8 cellular contexts compared by ENCODE assay signal in genomic region chr11:78575478-78575877, GRCh38. TPM values are rescaled to one million over a fixed set of nuclear protein-coding genes. Genes with fewer than 3 reads are reported as not detected.
A peak's percentile ranks its signal among the peaks of the same experiment; 100 is the strongest.
DNase-seq lines count a peak whose midpoint lies in the region; ATAC-seq and TF ChIP-seq lines count a peak whose summit lies in the region.

No MANE protein-coding gene starts in this region.

- no peak for TF ChIP-seq RAD21 in SK-N-SH (IDR thresholded peaks at IDR 0.05; ENCODE audit: low read length)

- peak overlapping the region; percentile 93 for H2AFZ ChIP-seq in SK-N-SH (ENCODE audit: low read depth)

- peaks cover 0 to 10% of the 10 kb centered on the region in 2 experiments for H3K36me3 ChIP-seq in SK-N-SH (replicated peaks in 1 of 2; ENCODE audit: control insufficient read depth in 1 of 2, insufficient read depth in 2 of 2, low read length in 1 of 2)
- peaks cover 0 to 8% (median 3%) of the 10 kb centered on the region in 4 donors for H3K36me3 ChIP-seq in sigmoid colon

- peaks cover 20% of the 10 kb centered on the region for H3K79me2 ChIP-seq in SK-N-SH (ENCODE audit: insufficient read depth)

- TF ChIP-seq EP300 in SK-N-SH (IDR thresholded peaks at IDR 0.05; ENCODE audit: borderline replicate concordance in 1 of 2, low read depth in 1 of 2, low read length in 1 of 2), result no peak
- TF ChIP-seq EP300 in sigmoid colon (IDR thresholded peaks at IDR 0.05), result no peak

- H4K20me1 ChIP-seq in SK-N-SH (ENCODE audit: insufficient read depth), result no peaks in the 10 kb centered on the region

- TF ChIP-seq CTCF in GM12875 (IDR thresholded peaks at IDR 0.05; ENCODE audit: borderline replicate concordance, insufficient read depth, low read depth, low read length) (no peak), SK-N-SH (IDR thresholded peaks at IDR 0.05) (no peak), fibroblast of mammary gland (conservative IDR thresholded peaks at IDR 0.05; ENCODE audit: control insufficient read depth, insufficient read depth, low read depth, low read length) (no peak), sigmoid colon (IDR thresholded peaks at IDR 0.05) (no peak)

- peaks cover 0 to 11% of the 10 kb centered on the region in 2 experiments; a peak in 2 of 4 replicates for H3K4me1 ChIP-seq in SK-N-SH (ENCODE audit: control insufficient read depth in 1 of 2, insufficient read depth in 2 of 2, low read depth in 1 of 2, low read length in 1 of 2)
- peaks cover 0 to 20% (median 15%) of the 10 kb centered on the region in 4 donors for H3K4me1 ChIP-seq in sigmoid colon

- intact Hi-C loops in sigmoid colon (cut with DNase I), result loop anchor here (10.0 kb wide), 1 partner anchor 581 kb away; the partner anchor contains the start of gene INTS4

- peak overlapping the region; percentile 80; the same call in 1 of the 2 replicates for H3K9ac ChIP-seq in SK-N-SH

- DNase-seq in SK-N-SH (no peak), fibroblast of mammary gland (ENCODE audit: low read depth) (no peak), sigmoid colon (no peak), NCI-H774 (lab: John Stamatoyannopoulos, UW) (no peak), inferior parietal cortex (ENCODE audit: extremely low spot score) (no peak)

- no peak for ATAC-seq in GM18505 (IDR thresholded peaks at IDR 0.05; ENCODE audit: unreplicated experiment)
- no peak for ATAC-seq in GM18502 (IDR thresholded peaks at IDR 0.05; ENCODE audit: poor library complexity, unreplicated experiment)

- peaks cover 8% of the 10 kb centered on the region for H3F3A ChIP-seq in SK-N-SH (replicated peaks; ENCODE audit: insufficient read depth)

- POLR2A ChIA-PET in SK-N-SH (lab: Yijun Ruan, JAX), result interaction anchor here (1.2 to 3.1 kb wide), 4 partner anchors 150 to 387 kb away, joined by 5 to 15 read pairs (median 6); partner anchors contain the start of genes GAB2, KCTD21 and USP35

- H3K4me2 ChIP-seq in SK-N-SH, result peak overlapping the region; percentile 87

- peak overlapping the region; percentile 94 for H3K4me3 ChIP-seq in GM12875 (ENCODE audit: low read depth, low read length)
- H3K4me3 ChIP-seq in SK-N-SH (ENCODE audit: low read depth in 2 of 2, low read length in 1 of 2), result peak overlapping the region; percentile 65 to 84
- peak overlapping the region; percentile 92 for H3K4me3 ChIP-seq in fibroblast of mammary gland (ENCODE audit: control insufficient read depth, low read depth, low read length)
- H3K4me3 ChIP-seq in sigmoid colon, result peak overlapping the region; percentile 62 to 91 (median 82)

- TF ChIP-seq POLR2A in sigmoid colon (IDR thresholded peaks at IDR 0.05) (no peak), GM18505 (IDR thresholded peaks at IDR 0.05; ENCODE audit: borderline replicate concordance, extremely low read depth, insufficient read depth, insufficient read length) (no peak)

- H3K9me3 ChIP-seq in SK-N-SH (no peaks in the 10 kb centered on the region), sigmoid colon (no peaks in the 10 kb centered on the region)

- CTCF ChIA-PET in SK-N-SH (lab: Yijun Ruan, JAX), result interaction anchor here (1.6 to 3.6 kb wide), 3 partner anchors 11 to 529 kb away, joined by 3 to 51 read pairs (median 10); no protein-coding TSS in a partner anchor

- no peaks in the 10 kb centered on the region for H3K9me2 ChIP-seq in SK-N-SH

- H3K27ac ChIP-seq in SK-N-SH (ENCODE audit: low read depth in 2 of 2, low read length in 1 of 2) (peak overlapping the region; percentile 71 to 93; a peak in 3 of 4 replicates), sigmoid colon (peak overlapping the region; percentile 85 to 91 (median 89))

- no peaks in the 10 kb centered on the region for H3K27me3 ChIP-seq in SK-N-SH (ENCODE audit: insufficient read depth)
- H3K27me3 ChIP-seq in sigmoid colon, result no peaks in the 10 kb centered on the region

- 51% methylated on average over 10 of the region's 10 CpGs for WGBS in SK-N-SH (ENCODE audit: low lambda C conversion rate)
- 54 to 71% methylated on average over 10 of the region's 10 CpGs for WGBS in sigmoid colon, 2 donors

TF ChIP-seq in SK-N-SH, 30 proteins besides CTCF, POLR2A, EP300 and RAD21:
- TF ChIP-seq SIN3A (IDR thresholded peaks at IDR 0.05; ENCODE audit: borderline replicate concordance, low read depth, low read length), result no peak
- TF ChIP-seq GABPA (IDR thresholded peaks at IDR 0.05; ENCODE audit: low read depth), result no peak
- no peak for TF ChIP-seq MXI1 (IDR thresholded peaks at IDR 0.05; ENCODE audit: low read depth, low read length)
- TF ChIP-seq TCF12 (IDR thresholded peaks at IDR 0.05), result no peak
- no peak for TF ChIP-seq SMC3 (IDR thresholded peaks at IDR 0.05; ENCODE audit: low read depth, low read length)
- TF ChIP-seq PBX3 (IDR thresholded peaks at IDR 0.05), result no peak
- TF ChIP-seq ZBTB33 (IDR thresholded peaks at IDR 0.05; ENCODE audit: borderline replicate concordance, low read depth), result no peak
- TF ChIP-seq USF2 (IDR thresholded peaks at IDR 0.05; ENCODE audit: borderline replicate concordance, low read depth, low read length), result no peak
- no peak for TF ChIP-seq POLR2AphosphoS5 (IDR thresholded peaks at IDR 0.05; ENCODE audit: low read depth, low read length)
- TF ChIP-seq EZH2phosphoT487 (IDR thresholded peaks at IDR 0.05; ENCODE audit: borderline replicate concordance, low read depth), result no peak
- no peak for TF ChIP-seq RCOR1 (IDR thresholded peaks at IDR 0.05; ENCODE audit: low read length)
- no peak for TF ChIP-seq GATA2 (CRISPR knock-in tag; IDR thresholded peaks at IDR 0.05)
- no peak for TF ChIP-seq USF1 (IDR thresholded peaks at IDR 0.05; ENCODE audit: borderline replicate concordance, low read depth)
- no peak for TF ChIP-seq JUND (IDR thresholded peaks at IDR 0.05)
- no peak for TF ChIP-seq RXRA (IDR thresholded peaks at IDR 0.05; ENCODE audit: borderline replicate concordance, low read depth)
- TF ChIP-seq MEF2A (IDR thresholded peaks at IDR 0.05; ENCODE audit: borderline replicate concordance, low read depth), result no peak
- no peak for TF ChIP-seq RFX5 (IDR thresholded peaks at IDR 0.05; ENCODE audit: low read length)
- no peak for TF ChIP-seq FOXJ3 (CRISPR knock-in tag; IDR thresholded peaks at IDR 0.05)
- TF ChIP-seq YY1 (IDR thresholded peaks at IDR 0.05; ENCODE audit: low read depth), result no peak

RNA-seq across cellular contexts. Expression of gene NARS2, which starts 0.8 kb away (rescaled TPM):
- polyA plus RNA-seq in SK-N-SH (2012; rRNA removed), result 8.9 and 11.3 TPM in 2 replicates
- polyA plus RNA-seq in SK-N-SH (2012; cell fraction: cytosol; rRNA removed), result 13.2 and 13.6 TPM in 2 replicates
- 4.9 and 7.4 TPM in 2 replicates for polyA plus RNA-seq in SK-N-SH (2012; cell fraction: nucleus; rRNA removed)
- total RNA-seq in sigmoid colon, result 10 to 100 TPM in 3 of 4 donors, 1 to 10 TPM in 1; 7.8 to 15.5 (median 13.6) TPM
- polyA plus RNA-seq in sigmoid colon, result 10 to 100 TPM in 2 of 3 donors, 1 to 10 TPM in 1; 9.0 to 22.2 (median 13.6) TPM
